8 cellular contexts compared by ENCODE assay signal in the genomic region with DNA sequence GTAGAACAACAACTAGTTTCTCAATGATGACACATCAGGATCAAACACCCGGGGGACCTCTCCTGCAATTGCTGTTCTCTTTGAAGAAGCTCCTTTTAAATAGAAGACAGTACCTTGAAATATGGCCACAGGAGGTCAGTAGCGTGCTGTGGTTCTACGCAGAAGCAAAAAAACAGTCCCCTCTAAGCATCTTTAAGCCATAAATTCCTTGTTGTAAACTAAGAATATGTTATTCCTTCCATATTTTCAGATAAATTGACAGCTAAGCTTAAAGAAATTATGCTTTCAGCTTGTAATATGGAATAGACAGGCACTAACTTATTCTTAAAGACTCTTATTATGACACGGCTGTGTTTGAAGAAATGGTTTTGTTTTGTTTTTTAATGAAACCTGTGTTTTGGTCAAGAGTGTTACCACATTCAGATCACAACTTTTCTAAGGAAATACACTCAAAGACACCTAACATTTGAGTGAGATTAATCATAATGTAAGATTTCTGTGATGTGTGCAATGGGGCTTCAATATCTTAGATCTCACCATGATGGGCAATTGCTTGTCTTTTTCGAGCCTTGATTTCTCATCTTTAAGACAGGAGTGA. TPM values are rescaled to one million over a fixed set of nuclear protein-coding genes. Genes with fewer than 3 reads are reported as not detected.
DNase-seq lines count a peak whose midpoint lies in the region; ATAC-seq, FAIRE-seq and TF ChIP-seq lines count a peak whose summit lies in the region.

No MANE protein-coding gene starts in this region.

- H3K27me3 ChIP-seq in pancreas: no peaks in the 10 kb centered on the region

- no peak overlapping the region for H3K27ac ChIP-seq in pancreas

- intact Hi-C loops in Right ventricle myocardium inferior (cut with DNase I) (loop anchor here (1.0 to 5.0 kb wide), 5 partner anchors 68 to 548 kb away; no protein-coding TSS in a partner anchor), cardiac septum (cut with DNase I) (loop anchor here (1.0 to 5.0 kb wide), 3 partner anchors 108 to 547 kb away; no protein-coding TSS in a partner anchor), pancreas (cut with DNase I) (loop anchor here in 2 of 3 donors (2.0 to 10.0 kb wide), 3 partner anchors 66 to 540 kb away; no protein-coding TSS in a partner anchor)

- H3K4me1 ChIP-seq in pancreas: no peaks in the 10 kb centered on the region

- peak; percentile 33 to 70 (median 41) for TF ChIP-seq CTCF in pancreas (IDR thresholded peaks at IDR 0.05)

- DNase-seq in Right ventricle myocardium inferior (ENCODE audit: missing footprints) (no peak), cardiac septum (ENCODE audit: low spot score) (no peak), KBM-7 (peak; percentile 79), SHP77 treated with DMSO at 0.1 percent for 48 hours (lab: John Stamatoyannopoulos, UW) (peak; percentile 41), globus pallidus (ENCODE audit: low spot score) (peak; percentile 80), pancreas (peak in 3 of 6 donors; percentile 9 to 61 (median 32))
- DNase-seq in activated gamma-delta T cell treated with anti-CD3 and anti-CD28 coated beads, Interleukin-2, amount 50 U/mL, for 16 hours (ENCODE audit: low read depth): peak; percentile 31

- ATAC-seq in Right ventricle myocardium inferior (peak; percentile 67), pancreas (peak; percentile 58 to 92 (median 86)), GM19324 (IDR thresholded peaks at IDR 0.05; ENCODE audit: low FRiP score, unreplicated experiment) (no peak)

- H3K36me3 ChIP-seq in pancreas: no peaks in the 10 kb centered on the region

- no peak for FAIRE-seq in pancreas (lab: Jason Lieb, UNC)

- no peaks in the 10 kb centered on the region for H3K9me3 ChIP-seq in pancreas

- no peak overlapping the region for H3K4me3 ChIP-seq in pancreas

- in situ Hi-C loops in KBM-7 (cut with MboI; ENCODE audit: low pct_unique_long_range_greater_than_20kb, low sequenced_read_pairs): loop anchor here (25.0 kb wide), 1 partner anchor 543 kb away; no protein-coding TSS in a partner anchor

- WGBS in pancreas, 2 donors: 36 to 39% methylated on average over 5 of the region's 5 CpGs

RNA-seq across cellular contexts. Expression of a gene that starts 49.7 kb away (rescaled TPM):
- 6.7 TPM for total RNA-seq in Right ventricle myocardium inferior
- total RNA-seq in cardiac septum: 0.32 TPM
- 10 to 100 TPM in 1 of 6 donors, 1 to 10 TPM in 5; 5.5 to 12.4 (median 9.0) TPM for total RNA-seq in pancreas
- polyA plus RNA-seq in pancreas: 10 to 100 TPM in 1 of 2 donors, 1 to 10 TPM in 1; 7.0 to 22.2 TPM

Comparison
In these comparisons a context has a peak if more than half of its experiments do, and no peak if none do; other contexts are left out.
1. DNase-seq: peak in KBM-7 (single experiment), SHP77 treated with DMSO at 0.1 percent for 48 hours (single experiment), activated gamma-delta T cell treated with anti-CD3 and anti-CD28 coated beads, Interleukin-2, amount 50 U/mL, for 16 hours (single experiment) and globus pallidus (single experiment); none in Right ventricle myocardium inferior (single experiment) and cardiac septum (single experiment).